In the genomic region with DNA sequence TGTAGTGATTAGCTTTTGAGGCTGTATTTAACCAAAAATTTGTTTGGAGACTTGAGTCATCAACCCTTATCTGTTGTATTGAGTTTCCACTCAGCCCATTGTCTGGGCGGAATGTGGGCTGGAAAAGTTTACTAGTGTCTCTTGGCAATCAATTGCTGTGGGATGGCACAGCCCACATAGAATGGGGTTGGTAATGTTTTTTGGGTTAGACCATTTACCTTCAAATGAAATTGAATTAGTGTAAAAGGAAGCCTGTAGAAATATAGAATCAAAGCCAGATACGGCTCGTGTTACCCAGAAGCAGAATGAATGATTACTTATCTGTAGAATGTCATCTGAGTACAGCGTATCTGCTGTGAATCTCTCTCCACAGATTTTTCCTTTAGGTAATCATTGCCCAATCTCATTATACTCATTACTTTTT, we compare ENCODE assay signal across 11 cellular contexts.
DNase-seq lines count a peak whose midpoint lies in the region; ATAC-seq and TF ChIP-seq lines count a peak whose summit lies in the region.
"Had no signal": no experiment of that assay in that cellular context is flagged by ENCODE, and none has a peak within 500 bp of the region (broad histone marks: within the 10 kb centered on the region; RNA-seq: fewer than 3 reads in every experiment).

No MANE protein-coding gene starts in this region.

- H3K27me3 ChIP-seq in right cardiac atrium (ENCODE audit: control insufficient read depth, insufficient read depth): no peaks in the 10 kb centered on the region
- no peaks in the 10 kb centered on the region for H3K27me3 ChIP-seq in thoracic aorta (replicated peaks; ENCODE audit: insufficient read depth)
- H3K27me3 ChIP-seq: breast epithelium had no signal

- TF ChIP-seq POLR2A in lower leg skin (IDR thresholded peaks at IDR 0.05): no peak

- H3K4me3 ChIP-seq in right cardiac atrium (ENCODE audit: low read length) (no peak overlapping the region), thoracic aorta (no peak overlapping the region), lower leg skin (ENCODE audit: low read depth, poor library complexity, severe bottlenecking) (no peak overlapping the region)
- H3K4me3 ChIP-seq: breast epithelium had no signal

- POLR2A ChIA-PET in activated CD4-positive, alpha-beta memory T cell treated with anti-CD3 and anti-CD28 coated beads for 36 hours (lab: Charles Lee): no interaction called here
- POLR2A ChIA-PET in activated CD4-positive, alpha-beta memory T cell treated with anti-CD3 and anti-CD28 coated beads, Interleukin-2, amount 10 ng/mL, durations not matched to agents 7 days and 5 days (lab: Charles Lee): interaction anchor here (1.3 to 1.9 kb wide), 2 partner anchors 8 to 9 kb away, joined by 3 to 5 read pairs; no protein-coding TSS in a partner anchor

- peak; percentile 15 to 60 for ATAC-seq in right cardiac atrium
- no peak for ATAC-seq in thoracic aorta (ENCODE audit: insufficient number of reproducible peaks, low FRiP score, low read depth)
- no peak for ATAC-seq in GM19351 (IDR thresholded peaks at IDR 0.05; ENCODE audit: unreplicated experiment)

- peaks cover 2% of the 10 kb centered on the region for H3K27me3 Mint-ChIP-seq in activated CD4-positive, alpha-beta memory T cell treated with anti-CD3 and anti-CD28 coated beads for 36 hours
- peaks cover 9% of the 10 kb centered on the region for H3K27me3 Mint-ChIP-seq in activated CD4-positive, alpha-beta memory T cell treated with anti-CD3 and anti-CD28 coated beads, Interleukin-2, amount 10 ng/mL, durations not matched to agents 7 days and 5 days
- peaks cover 61% of the 10 kb centered on the region for H3K27me3 Mint-ChIP-seq in T-helper 2 cell treated with Interferon-gamma antibody and Interleukin-4, amounts not matched to agents 5 μg/mL and 100 μg/mL, for 36 hours (ENCODE audit: low read depth)
- H3K27me3 Mint-ChIP-seq: naive B cell had no signal

- H3K27ac Mint-ChIP-seq in activated CD4-positive, alpha-beta memory T cell treated with anti-CD3 and anti-CD28 coated beads for 36 hours: peak overlapping the region; percentile 28
- no peak overlapping the region for H3K27ac Mint-ChIP-seq in activated CD4-positive, alpha-beta memory T cell treated with anti-CD3 and anti-CD28 coated beads, Interleukin-2, amount 10 ng/mL, durations not matched to agents 7 days and 5 days
- H3K27ac Mint-ChIP-seq in T-helper 2 cell treated with Interferon-gamma antibody and Interleukin-4, amounts not matched to agents 5 μg/mL and 100 μg/mL, for 36 hours: no peak overlapping the region

- H3K4me1 ChIP-seq in right cardiac atrium (ENCODE audit: control insufficient read depth, insufficient read depth, low read length) (peaks cover 9% of the 10 kb centered on the region), thoracic aorta (ENCODE audit: control insufficient read depth in 1 of 2, low read depth in 2 of 2) (peaks cover 38 to 95% of the 10 kb centered on the region in 2 donors)
- H3K4me1 ChIP-seq: breast epithelium had no signal

- intact Hi-C loops in activated CD4-positive, alpha-beta memory T cell treated with anti-CD3 and anti-CD28 coated beads for 36 hours (cut with micrococcal nuclease): loop anchor here (10.0 kb wide), 1 partner anchor 855 kb away; no protein-coding TSS in a partner anchor
- intact Hi-C loops in right cardiac atrium (cut with DNase I): no loop called here
- intact Hi-C loops in lower leg skin (cut with DNase I; ENCODE audit: low total_unique reads): loop anchor here (10.0 kb wide), 1 partner anchor 65 kb away; no protein-coding TSS in a partner anchor

- DNase-seq in activated CD4-positive, alpha-beta memory T cell treated with anti-CD3 and anti-CD28 coated beads for 36 hours: peak; percentile 19
- DNase-seq in activated CD4-positive, alpha-beta memory T cell treated with anti-CD3 and anti-CD28 coated beads, Interleukin-2, amount 10 ng/mL, durations not matched to agents 7 days and 5 days: no peak
- peak; percentile 50 for DNase-seq in T-helper 2 cell treated with Interferon-gamma antibody and Interleukin-4, amounts not matched to agents 5 μg/mL and 100 μg/mL, for 36 hours (ENCODE audit: low spot score)
- DNase-seq in right cardiac atrium: no peak
- no peak for DNase-seq in thoracic aorta (ENCODE audit: low spot score)
- DNase-seq in C1 segment of cervical spinal cord (lab: John Stamatoyannopoulos, UW): no peak
- DNase-seq in lower leg skin (ENCODE audit: low spot score in 2 of 2): no peak
- DNase-seq: activated CD4-positive, CD25-positive, alpha-beta regulatory T cell; naive B cell had no signal

- H3K4me1 Mint-ChIP-seq in activated CD4-positive, alpha-beta memory T cell treated with anti-CD3 and anti-CD28 coated beads for 36 hours (ENCODE audit: low read depth): peaks cover 41% of the 10 kb centered on the region
- H3K4me1 Mint-ChIP-seq in activated CD4-positive, alpha-beta memory T cell treated with anti-CD3 and anti-CD28 coated beads, Interleukin-2, amount 10 ng/mL, durations not matched to agents 7 days and 5 days: peaks cover 42% of the 10 kb centered on the region
- H3K4me1 Mint-ChIP-seq in T-helper 2 cell treated with Interferon-gamma antibody and Interleukin-4, amounts not matched to agents 5 μg/mL and 100 μg/mL, for 36 hours (ENCODE audit: low read depth): peaks cover 23% of the 10 kb centered on the region

- H3K27ac ChIP-seq in right cardiac atrium (ENCODE audit: low read length): no peak overlapping the region
- peak overlapping the region; percentile 87 to 91 for H3K27ac ChIP-seq in thoracic aorta
- H3K27ac ChIP-seq: breast epithelium had no signal

- peaks cover 2% of the 10 kb centered on the region for H3K36me3 Mint-ChIP-seq in activated CD4-positive, alpha-beta memory T cell treated with anti-CD3 and anti-CD28 coated beads for 36 hours
- peaks cover 23% of the 10 kb centered on the region for H3K36me3 Mint-ChIP-seq in activated CD4-positive, alpha-beta memory T cell treated with anti-CD3 and anti-CD28 coated beads, Interleukin-2, amount 10 ng/mL, durations not matched to agents 7 days and 5 days (ENCODE audit: low read depth)
- no peaks in the 10 kb centered on the region for H3K36me3 Mint-ChIP-seq in T-helper 2 cell treated with Interferon-gamma antibody and Interleukin-4, amounts not matched to agents 5 μg/mL and 100 μg/mL, for 36 hours (ENCODE audit: low read depth)

- H3K36me3 ChIP-seq in thoracic aorta: no peaks in the 10 kb centered on the region
- H3K36me3 ChIP-seq: breast epithelium had no signal

- no peaks in the 10 kb centered on the region for H3K9me3 Mint-ChIP-seq in activated CD4-positive, alpha-beta memory T cell treated with anti-CD3 and anti-CD28 coated beads for 36 hours
- H3K9me3 Mint-ChIP-seq in activated CD4-positive, alpha-beta memory T cell treated with anti-CD3 and anti-CD28 coated beads, Interleukin-2, amount 10 ng/mL, durations not matched to agents 7 days and 5 days: peaks cover 2% of the 10 kb centered on the region
- H3K9me3 Mint-ChIP-seq in T-helper 2 cell treated with Interferon-gamma antibody and Interleukin-4, amounts not matched to agents 5 μg/mL and 100 μg/mL, for 36 hours: no peaks in the 10 kb centered on the region
- H3K9me3 Mint-ChIP-seq: naive B cell had no signal

- no peaks in the 10 kb centered on the region for H3K9me3 ChIP-seq in right cardiac atrium (ENCODE audit: control insufficient read depth, low read length)
- H3K9me3 ChIP-seq in thoracic aorta: no peaks in the 10 kb centered on the region
- H3K9me3 ChIP-seq: breast epithelium had no signal

- CTCF ChIA-PET in activated CD4-positive, alpha-beta memory T cell treated with anti-CD3 and anti-CD28 coated beads for 36 hours (lab: Charles Lee): interaction anchor here (1.3 kb wide), 1 partner anchor 262 kb away, joined by 5 read pairs; no protein-coding TSS in a partner anchor
- CTCF ChIA-PET in activated CD4-positive, alpha-beta memory T cell treated with anti-CD3 and anti-CD28 coated beads, Interleukin-2, amount 10 ng/mL, durations not matched to agents 7 days and 5 days (lab: Charles Lee): interaction anchor here (1.0 kb wide), 1 partner anchor 8 kb away, joined by 4 read pairs; no protein-coding TSS in a partner anchor

- WGBS in right cardiac atrium: 60% methylated on average over 4 of the region's 4 CpGs
- 31 to 51% methylated on average over 4 of the region's 4 CpGs for WGBS in lower leg skin, 2 donors

- TF ChIP-seq CTCF in thoracic aorta (IDR thresholded peaks at IDR 0.05) (no peak), lower leg skin (IDR thresholded peaks at IDR 0.05) (no peak)

- no peak overlapping the region for H3K4me3 Mint-ChIP-seq in activated CD4-positive, alpha-beta memory T cell treated with anti-CD3 and anti-CD28 coated beads for 36 hours
- H3K4me3 Mint-ChIP-seq in activated CD4-positive, alpha-beta memory T cell treated with anti-CD3 and anti-CD28 coated beads, Interleukin-2, amount 10 ng/mL, durations not matched to agents 7 days and 5 days: no peak overlapping the region
- H3K4me3 Mint-ChIP-seq in T-helper 2 cell treated with Interferon-gamma antibody and Interleukin-4, amounts not matched to agents 5 μg/mL and 100 μg/mL, for 36 hours: no peak overlapping the region

Comparison
In these comparisons a context has a peak if more than half of its experiments do, and no peak if none do; other contexts are left out.
1. DNase-seq: peak in activated CD4-positive, alpha-beta memory T cell treated with anti-CD3 and anti-CD28 coated beads for 36 hours (single experiment) and T-helper 2 cell treated with Interferon-gamma antibody and Interleukin-4, amounts not matched to agents 5 μg/mL and 100 μg/mL, for 36 hours (single experiment); none in activated CD4-positive, alpha-beta memory T cell treated with anti-CD3 and anti-CD28 coated beads, Interleukin-2, amount 10 ng/mL, durations not matched to agents 7 days and 5 days (single experiment), right cardiac atrium (0 of 3), thoracic aorta (single experiment), C1 segment of cervical spinal cord (0 of 14) and lower leg skin (0 of 2).
2. ATAC-seq: peak in right cardiac atrium (2 of 2); none in thoracic aorta (single experiment) and GM19351 (single experiment).
3. intact Hi-C loops: an anchor here in activated CD4-positive, alpha-beta memory T cell treated with anti-CD3 and anti-CD28 coated beads for 36 hours (10.0 kb wide) and lower leg skin (10.0 kb wide); none called in right cardiac atrium.